ENCODE assay signal across 21 cellular contexts in genomic region chr2:10930731-10931516, GRCh38. TPM values are rescaled to one million over a fixed set of nuclear protein-coding genes. Genes with fewer than 3 reads are reported as not detected.
"Had no signal": no experiment of that assay in that cellular context is flagged by ENCODE, and none has a peak within 500 bp of the region (broad histone marks: within the 10 kb centered on the region; RNA-seq: fewer than 3 reads in every experiment).

No MANE protein-coding gene starts in this region.

- H3K9me3 Mint-ChIP-seq: activated naive CD4-positive, alpha-beta T cell treated with anti-CD3 and anti-CD28 coated beads, Interleukin-2, amount 50 U/mL, for 24 hours; activated T-helper 2 cell treated with anti-CD3 and anti-CD28 coated beads, Interferon-gamma antibody, Interleukin-2, Interleukin-4, amounts not matched to agents 10 μg/mL and 5 μg/mL and 100 μg/mL, durations not matched to agents 14 hours and 24 hours and 36 hours; brain; endodermal cell had no signal

- H3K4me3 Mint-ChIP-seq: activated naive CD4-positive, alpha-beta T cell treated with anti-CD3 and anti-CD28 coated beads, Interleukin-2, amount 50 U/mL, for 24 hours; brain; endodermal cell; memory B cell; nephron had no signal

- H3K4me1 ChIP-seq: left ventricle myocardium inferior, transverse colon had no signal

- H3K27me3 ChIP-seq: transverse colon had no signal

- H3K4me3 ChIP-seq: heart right ventricle, left ventricle myocardium inferior, transverse colon had no signal

- DNase-seq: activated CD4-positive, alpha-beta T cell treated with anti-CD3 and anti-CD28 coated beads, Interleukin-2, amount 50 U/mL, for 1 hour; activated T-cell treated with anti-CD3 and anti-CD28 coated beads for 4 hours; amniotic stem cell; dermis blood vessel endothelial cell; endodermal cell; erythroblast; foreskin melanocyte; heart right ventricle; left ventricle myocardium inferior; T-helper 2 cell; transverse colon had no signal

- H3K36me3 Mint-ChIP-seq: activated naive CD4-positive, alpha-beta T cell treated with anti-CD3 and anti-CD28 coated beads, Interleukin-2, amount 50 U/mL, for 24 hours; memory B cell had no signal

- H3K9me3 ChIP-seq: heart right ventricle, left ventricle myocardium inferior, transverse colon had no signal

- FAIRE-seq: kidney, TTC549 had no signal

- H3K27ac ChIP-seq: heart right ventricle, left ventricle myocardium inferior, transverse colon had no signal

- H3K4me1 Mint-ChIP-seq: activated naive CD4-positive, alpha-beta T cell treated with anti-CD3 and anti-CD28 coated beads, Interleukin-2, amount 50 U/mL, for 24 hours; memory B cell had no signal

- H3K36me3 ChIP-seq: heart right ventricle, left ventricle myocardium inferior, transverse colon had no signal

- H3K27ac Mint-ChIP-seq: activated naive CD4-positive, alpha-beta T cell treated with anti-CD3 and anti-CD28 coated beads, Interleukin-2, amount 50 U/mL, for 24 hours; activated T-helper 2 cell treated with anti-CD3 and anti-CD28 coated beads, Interferon-gamma antibody, Interleukin-2, Interleukin-4, amounts not matched to agents 10 μg/mL and 5 μg/mL and 100 μg/mL, durations not matched to agents 14 hours and 24 hours and 36 hours; endodermal cell; memory B cell; nephron had no signal

RNA-seq across cellular contexts. Expression of gene KCNF1, which starts 19.2 kb away (rescaled TPM):
- total RNA-seq: activated CD8-positive, alpha-beta memory T cell treated with anti-CD3 and anti-CD28 coated beads for 36 hours; activated T-helper 2 cell treated with anti-CD3 and anti-CD28 coated beads, Interferon-gamma antibody, Interleukin-2, Interleukin-4, amounts not matched to agents 10 μg/mL and 5 μg/mL and 100 μg/mL, durations not matched to agents 14 hours and 24 hours and 36 hours; osteocyte; renal cortical epithelial cell had no signal
